Comparison of ENCODE assay signal across 1 cellular context in the genomic region with DNA sequence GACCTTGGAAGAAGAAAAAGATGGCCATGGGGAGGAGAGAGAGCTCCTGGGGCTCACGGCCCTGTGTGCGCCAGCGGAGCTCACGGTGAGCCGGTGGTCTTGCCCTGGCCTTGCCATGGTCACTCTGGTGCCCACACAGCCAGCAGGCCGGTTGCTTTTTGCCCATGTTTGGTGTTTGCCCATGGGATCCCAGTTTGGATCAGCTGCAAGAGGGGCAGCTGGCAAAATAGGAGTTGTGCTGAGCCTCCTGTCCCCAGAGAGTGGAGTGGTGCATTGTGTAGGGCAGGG.
TF ChIP-seq lines count a peak whose summit lies in the region.

No MANE protein-coding gene starts in this region.

TF ChIP-seq in SK-N-SH treated with all-trans-retinoic acid at 6 μM for 48 hours, 23 proteins besides CTCF, POLR2A, EP300 and RAD21 (continued from another document):
- TF ChIP-seq PPARA (CRISPR knock-in tag; IDR thresholded peaks at IDR 0.05; ENCODE audit: borderline replicate concordance): no peak
- TF ChIP-seq GLIS3 (CRISPR knock-in tag; IDR thresholded peaks at IDR 0.05): no peak
- TF ChIP-seq ZNF8 (CRISPR knock-in tag; IDR thresholded peaks at IDR 0.05): no peak
- TF ChIP-seq CSDC2 (CRISPR knock-in tag; IDR thresholded peaks at IDR 0.05): no peak
- TF ChIP-seq, protein P1, sequence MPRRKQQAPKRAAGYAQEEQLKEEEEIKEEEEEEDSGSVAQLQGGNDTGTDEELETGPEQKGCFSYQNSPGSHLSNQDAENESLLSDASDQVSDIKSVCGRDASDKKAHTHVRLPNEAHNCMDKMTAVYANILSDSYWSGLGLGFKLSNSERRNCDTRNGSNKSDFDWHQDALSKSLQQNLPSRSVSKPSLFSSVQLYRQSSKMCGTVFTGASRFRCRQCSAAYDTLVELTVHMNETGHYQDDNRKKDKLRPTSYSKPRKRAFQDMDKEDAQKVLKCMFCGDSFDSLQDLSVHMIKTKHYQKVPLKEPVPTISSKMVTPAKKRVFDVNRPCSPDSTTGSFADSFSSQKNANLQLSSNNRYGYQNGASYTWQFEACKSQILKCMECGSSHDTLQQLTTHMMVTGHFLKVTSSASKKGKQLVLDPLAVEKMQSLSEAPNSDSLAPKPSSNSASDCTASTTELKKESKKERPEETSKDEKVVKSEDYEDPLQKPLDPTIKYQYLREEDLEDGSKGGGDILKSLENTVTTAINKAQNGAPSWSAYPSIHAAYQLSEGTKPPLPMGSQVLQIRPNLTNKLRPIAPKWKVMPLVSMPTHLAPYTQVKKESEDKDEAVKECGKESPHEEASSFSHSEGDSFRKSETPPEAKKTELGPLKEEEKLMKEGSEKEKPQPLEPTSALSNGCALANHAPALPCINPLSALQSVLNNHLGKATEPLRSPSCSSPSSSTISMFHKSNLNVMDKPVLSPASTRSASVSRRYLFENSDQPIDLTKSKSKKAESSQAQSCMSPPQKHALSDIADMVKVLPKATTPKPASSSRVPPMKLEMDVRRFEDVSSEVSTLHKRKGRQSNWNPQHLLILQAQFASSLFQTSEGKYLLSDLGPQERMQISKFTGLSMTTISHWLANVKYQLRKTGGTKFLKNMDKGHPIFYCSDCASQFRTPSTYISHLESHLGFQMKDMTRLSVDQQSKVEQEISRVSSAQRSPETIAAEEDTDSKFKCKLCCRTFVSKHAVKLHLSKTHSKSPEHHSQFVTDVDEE (CRISPR knock-in tag; IDR thresholded peaks at IDR 0.05): no peak
- TF ChIP-seq BACH2 (CRISPR knock-in tag; IDR thresholded peaks at IDR 0.05; ENCODE audit: borderline replicate concordance): no peak
TF ChIP-seq in SK-N-SH treated with all-trans-retinoic acid at 6 μM for 48 hours: peak in this region for 0.
